In the genomic region with DNA sequence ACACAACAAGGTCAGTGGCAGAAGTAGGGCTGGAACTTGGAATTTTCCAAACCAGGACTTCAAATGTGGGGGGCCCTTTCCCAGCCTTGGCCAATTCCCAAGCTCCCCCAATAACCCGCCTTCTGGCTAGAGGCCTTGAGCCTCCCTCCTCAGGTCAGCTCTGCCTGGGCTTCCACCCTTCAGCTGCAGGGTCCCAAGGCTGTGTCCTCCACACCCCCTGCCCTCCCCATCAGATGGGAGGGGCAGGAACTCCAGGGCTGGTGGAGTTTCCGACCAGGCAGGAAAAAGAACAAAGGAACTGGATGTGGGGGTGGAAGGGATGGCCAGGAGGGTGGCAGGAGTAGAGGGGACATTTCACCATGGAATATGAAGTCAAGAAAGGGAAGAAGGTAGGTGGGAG, we compare ENCODE assay signal across 24 cellular contexts. TPM values are rescaled to one million over a fixed set of nuclear protein-coding genes. Genes with fewer than 3 reads are reported as not detected.
DNase-seq lines count a peak whose midpoint lies in the region; ATAC-seq and TF ChIP-seq lines count a peak whose summit lies in the region.
"Had no signal": no experiment of that assay in that cellular context is flagged by ENCODE, and none has a peak within 500 bp of the region (broad histone marks: within the 10 kb centered on the region; RNA-seq: fewer than 3 reads in every experiment).

A gene (plus strand): TSS at position 343 of the 400 bp plus-strand sequence. CDS start 17 bp downstream, at position 360.

- H3K27me3 Mint-ChIP-seq in activated T-helper 1 cell treated with anti-CD3 and anti-CD28 coated beads, Interleukin-12 subunit alpha, Interleukin-12 subunit beta, Interleukin-2, Interleukin-4 antibody, amounts not matched to agents 30 ng/mL and 10 ng/mL and 1 ng/mL, durations not matched to agents 14 hours and 24 hours and 36 hours (ENCODE audit: insufficient read depth): peaks cover 18% of the 10 kb centered on the region
- H3K27me3 Mint-ChIP-seq in CD14-positive monocyte (ENCODE audit: low read depth in 3 of 3): peaks cover 9 to 31% (median 13%) of the 10 kb centered on the region in 3 donors

- CTCF ChIA-PET in Panc1 (lab: Charles Lee): no interaction called here

- H3K4me1 ChIP-seq in Panc1 (ENCODE audit: control insufficient read depth, insufficient read depth, low read length) (peaks cover 29% of the 10 kb centered on the region), esophagus muscularis mucosa (peaks cover 0 to 35% (median 8%) of the 10 kb centered on the region in 4 donors), right lobe of liver (no peaks in the 10 kb centered on the region), suprapubic skin (no peaks in the 10 kb centered on the region)
- H3K4me1 ChIP-seq: Peyer's patch, vagina had no signal

- no peaks in the 10 kb centered on the region for H3K9me3 Mint-ChIP-seq in activated T-helper 1 cell treated with anti-CD3 and anti-CD28 coated beads, Interleukin-12 subunit alpha, Interleukin-12 subunit beta, Interleukin-2, Interleukin-4 antibody, amounts not matched to agents 30 ng/mL and 10 ng/mL and 1 ng/mL, durations not matched to agents 14 hours and 24 hours and 36 hours
- H3K9me3 Mint-ChIP-seq in CD14-positive monocyte: no peaks in the 10 kb centered on the region
- H3K9me3 Mint-ChIP-seq: activated T-helper 2 cell treated with anti-CD3 and anti-CD28 coated beads, Interferon-gamma antibody, Interleukin-2, Interleukin-4, amounts not matched to agents 10 μg/mL and 5 μg/mL and 100 μg/mL, durations not matched to agents 14 hours and 24 hours and 36 hours; CD8-positive, alpha-beta memory T cell had no signal

- TF ChIP-seq EP300 in esophagus muscularis mucosa (IDR thresholded peaks at IDR 0.05): no peak
- TF ChIP-seq EP300 in suprapubic skin (IDR thresholded peaks at IDR 0.05): no peak

- H3K36me3 ChIP-seq in Panc1 (ENCODE audit: control insufficient read depth, insufficient read depth, low read length) (no peaks in the 10 kb centered on the region), esophagus muscularis mucosa (no peaks in the 10 kb centered on the region), right lobe of liver (no peaks in the 10 kb centered on the region), suprapubic skin (no peaks in the 10 kb centered on the region)
- H3K36me3 ChIP-seq: adrenal gland, Peyer's patch, vagina had no signal

- H3K36me3 Mint-ChIP-seq in activated T-helper 1 cell treated with anti-CD3 and anti-CD28 coated beads, Interleukin-12 subunit alpha, Interleukin-12 subunit beta, Interleukin-2, Interleukin-4 antibody, amounts not matched to agents 30 ng/mL and 10 ng/mL and 1 ng/mL, durations not matched to agents 14 hours and 24 hours and 36 hours (ENCODE audit: low read depth): no peaks in the 10 kb centered on the region
- no peaks in the 10 kb centered on the region for H3K36me3 Mint-ChIP-seq in CD14-positive monocyte
- H3K36me3 Mint-ChIP-seq: CD8-positive, alpha-beta memory T cell had no signal

- DNase-seq in Panc1 (ENCODE audit: low read depth, low spot score) (no peak), esophagus muscularis mucosa (ENCODE audit: extremely low spot score) (no peak), right lobe of liver (no peak), suprapubic skin (ENCODE audit: low spot score in 2 of 2) (no peak), NCI-H446 (lab: John Stamatoyannopoulos, UW) (no peak), NCI-H2081 treated with DMSO at 0.1 percent for 48 hours (lab: John Stamatoyannopoulos, UW) (no peak), CD14-positive monocyte (ENCODE audit: low spot score) (no peak)
- DNase-seq in activated T-helper 1 cell treated with anti-CD3 and anti-CD28 coated beads, Interleukin-12 subunit alpha, Interleukin-12 subunit beta, Interleukin-2, Interleukin-4 antibody, amounts not matched to agents 30 ng/mL and 10 ng/mL and 1 ng/mL, durations not matched to agents 14 hours and 24 hours and 36 hours (ENCODE audit: low spot score): no peak
- DNase-seq: EL, glutamatergic neuron, Karpas-422, NCI-H1105 treated with DMSO at 0.1 percent for 48 hours, nucleus accumbens, Peyer's patch, small intestine, SW 1271 had no signal

- ATAC-seq in Panc1 (peak; percentile 40; the same call in 1 of the 2 replicates), right lobe of liver (peak; percentile 28 to 57 (median 42))

- no peak within 1 kb of the TSS for H3K4me3 Mint-ChIP-seq in activated T-helper 1 cell treated with anti-CD3 and anti-CD28 coated beads, Interleukin-12 subunit alpha, Interleukin-12 subunit beta, Interleukin-2, Interleukin-4 antibody, amounts not matched to agents 30 ng/mL and 10 ng/mL and 1 ng/mL, durations not matched to agents 14 hours and 24 hours and 36 hours
- no peak within 1 kb of the TSS for H3K4me3 Mint-ChIP-seq in CD14-positive monocyte
- H3K4me3 Mint-ChIP-seq: CD8-positive, alpha-beta memory T cell had no signal

- POLR2A ChIA-PET in Panc1 (lab: Charles Lee): no interaction called here

- H3K9me3 ChIP-seq in Panc1 (ENCODE audit: control insufficient read depth, insufficient read depth, low read depth, low read length): no peaks in the 10 kb centered on the region
- H3K9me3 ChIP-seq in esophagus muscularis mucosa: no peaks in the 10 kb centered on the region
- H3K9me3 ChIP-seq in right lobe of liver: no peaks in the 10 kb centered on the region
- H3K9me3 ChIP-seq in suprapubic skin: no peaks in the 10 kb centered on the region
- H3K9me3 ChIP-seq: adrenal gland, Peyer's patch, vagina had no signal

- H3K27ac ChIP-seq in Panc1 (ENCODE audit: low read length) (peak within 1 kb of the TSS; percentile 62), esophagus muscularis mucosa (replicated peaks in 1 of 4) (peak within 1 kb of the TSS in 3 of 4 donors; percentile 49 to 68 (median 50)), right lobe of liver (no peak within 1 kb of the TSS), suprapubic skin (peak within 1 kb of the TSS; percentile 49)
- H3K27ac ChIP-seq: vagina, VCaP had no signal

- no peak for TF ChIP-seq CTCF in Panc1 (IDR thresholded peaks at IDR 0.05)
- TF ChIP-seq CTCF in esophagus muscularis mucosa (IDR thresholded peaks at IDR 0.05): no peak
- no peak for TF ChIP-seq CTCF in right lobe of liver (IDR thresholded peaks at IDR 0.05)
- no peak for TF ChIP-seq CTCF in suprapubic skin (IDR thresholded peaks at IDR 0.05)
- no peak for TF ChIP-seq CTCF in CD14-positive monocyte (IDR thresholded peaks at IDR 0.05)

- H3K27me3 ChIP-seq in Panc1 (ENCODE audit: control insufficient read depth, insufficient read depth, low read length) (no peaks in the 10 kb centered on the region), esophagus muscularis mucosa (peaks cover 0 to 64% (median 0%) of the 10 kb centered on the region in 4 donors), right lobe of liver (no peaks in the 10 kb centered on the region), suprapubic skin (peaks cover 35% of the 10 kb centered on the region)
- H3K27me3 ChIP-seq: adrenal gland, Peyer's patch, vagina had no signal

- no peak for TF ChIP-seq POLR2A in esophagus muscularis mucosa (IDR thresholded peaks at IDR 0.05; ENCODE audit: low read depth)
- TF ChIP-seq POLR2A in right lobe of liver (IDR thresholded peaks at IDR 0.05): no peak
- no peak for TF ChIP-seq POLR2A in suprapubic skin (IDR thresholded peaks at IDR 0.05)

- H3K4me1 Mint-ChIP-seq in activated T-helper 1 cell treated with anti-CD3 and anti-CD28 coated beads, Interleukin-12 subunit alpha, Interleukin-12 subunit beta, Interleukin-2, Interleukin-4 antibody, amounts not matched to agents 30 ng/mL and 10 ng/mL and 1 ng/mL, durations not matched to agents 14 hours and 24 hours and 36 hours (ENCODE audit: low read depth): peaks cover 11% of the 10 kb centered on the region
- peaks cover 9% of the 10 kb centered on the region for H3K4me1 Mint-ChIP-seq in CD14-positive monocyte
- H3K4me1 Mint-ChIP-seq: CD8-positive, alpha-beta memory T cell had no signal

- in situ Hi-C loops in Panc1 (cut with HindIII; ENCODE audit: low pct_unique_long_range_greater_than_20kb, low sequenced_read_pairs): no loop called here

- no TSS peak for BruUV-seq in Panc1 (replicated peaks; lab: Mats Ljungman, UMichigan)

- no peak within 1 kb of the TSS for H3K27ac Mint-ChIP-seq in activated T-helper 1 cell treated with anti-CD3 and anti-CD28 coated beads, Interleukin-12 subunit alpha, Interleukin-12 subunit beta, Interleukin-2, Interleukin-4 antibody, amounts not matched to agents 30 ng/mL and 10 ng/mL and 1 ng/mL, durations not matched to agents 14 hours and 24 hours and 36 hours
- no peak within 1 kb of the TSS for H3K27ac Mint-ChIP-seq in CD14-positive monocyte
- H3K27ac Mint-ChIP-seq: activated T-helper 2 cell treated with anti-CD3 and anti-CD28 coated beads, Interferon-gamma antibody, Interleukin-2, Interleukin-4, amounts not matched to agents 10 μg/mL and 5 μg/mL and 100 μg/mL, durations not matched to agents 14 hours and 24 hours and 36 hours had no signal

- WGBS in esophagus muscularis mucosa: 59% methylated on average over 2 of the region's 2 CpGs
- WGBS in right lobe of liver (ENCODE audit: insufficient coverage, low coverage, low lambda C conversion rate, missing lambda C conversion rate): 43% methylated on average over 2 of the region's 2 CpGs
- WGBS in suprapubic skin: 29% methylated on average over 1 of the region's 2 CpGs

- intact Hi-C loops in Panc1 (cut with micrococcal nuclease; ENCODE audit: unreplicated experiment): no loop called here
- intact Hi-C loops in esophagus muscularis mucosa (cut with DNase I): no loop called here
- intact Hi-C loops in right lobe of liver (cut with DNase I): no loop called here
- intact Hi-C loops in activated T-helper 1 cell treated with anti-CD3 and anti-CD28 coated beads, Interleukin-12 subunit alpha, Interleukin-12 subunit beta, Interleukin-2, Interleukin-4 antibody, amounts not matched to agents 30 ng/mL and 10 ng/mL and 1 ng/mL, durations not matched to agents 14 hours and 24 hours and 36 hours (cut with micrococcal nuclease): no loop called here
- intact Hi-C loops in CD14-positive monocyte (cut with micrococcal nuclease): no loop called here

- H3K4me3 ChIP-seq in Panc1 (ENCODE audit: low read depth in 2 of 2, low read length in 2 of 2) (no peak within 1 kb of the TSS), esophagus muscularis mucosa (peak within 1 kb of the TSS; percentile 37 to 51 (median 38)), right lobe of liver (peak within 1 kb of the TSS in 2 of 3 donors; percentile 16 to 21), suprapubic skin (peak within 1 kb of the TSS; percentile 32)

RNA-seq across cellular contexts. Expression of the gene that starts here (rescaled TPM):
- total RNA-seq in Panc1 (2021; ENCODE audit: unreplicated experiment) (45.4 TPM), esophagus muscularis mucosa (10 to 100 TPM in 2 of 4 donors, 1 to 10 TPM in 2; 6.0 to 12.1 (median 10.4) TPM), right lobe of liver (1 to 10 TPM in 2 of 6 experiments, under 1 TPM in 4; 0.61 to 1.7 (median 0.89) TPM), suprapubic skin (1 to 10 TPM in 3 of 4 donors, under 1 TPM in 1; 0.62 to 3.4 (median 1.4) TPM)
- 25.5 TPM for polyA plus RNA-seq in Panc1 (2012; ENCODE audit: insufficient read length)
- not detected in 2 replicates for total RNA-seq in activated T-helper 1 cell treated with anti-CD3 and anti-CD28 coated beads, Interleukin-12 subunit alpha, Interleukin-12 subunit beta, Interleukin-2, Interleukin-4 antibody, amounts not matched to agents 30 ng/mL and 10 ng/mL and 1 ng/mL, durations not matched to agents 14 hours and 24 hours and 36 hours
- not detected for polyA plus RNA-seq in CD14-positive monocyte
- total RNA-seq: activated CD8-positive, alpha-beta memory T cell treated with anti-CD3 and anti-CD28 coated beads for 36 hours; activated T-helper 2 cell treated with anti-CD3 and anti-CD28 coated beads, Interferon-gamma antibody, Interleukin-2, Interleukin-4, amounts not matched to agents 10 μg/mL and 5 μg/mL and 100 μg/mL, durations not matched to agents 14 hours and 24 hours and 36 hours; CD8-positive, alpha-beta memory T cell; chondrocyte had no signal
- polyA plus RNA-seq: AG04450; CD8-positive, alpha-beta memory T cell had no signal

Comparison
In these comparisons a context has a peak if more than half of its experiments do, and no peak if none do; other contexts are left out.
1. H3K27ac ChIP-seq: peak in Panc1 (single experiment), esophagus muscularis mucosa (3 of 4) and suprapubic skin (single experiment); none in right lobe of liver (0 of 3).
2. H3K4me3 ChIP-seq: peak in esophagus muscularis mucosa (4 of 4), right lobe of liver (2 of 3) and suprapubic skin (single experiment); none in Panc1 (0 of 2).